Comparison of ENCODE assay signal across 2 cellular contexts in genomic region chr17:3917391-3917931, GRCh38.
TF ChIP-seq lines count a peak whose summit lies in the region.

No MANE protein-coding gene starts in this region.

TF ChIP-seq in K562, 482 proteins besides CTCF, POLR2A, EP300 and RAD21 (continues in another document):
- 0 out of 2 replicates have a peak, but pooled peaks have one; percentile 23 for TF ChIP-seq ZFX (CRISPR knock-in tag; IDR thresholded peaks at IDR 0.05)
- TF ChIP-seq MCM7 (IDR thresholded peaks at IDR 0.05) = no peak
- TF ChIP-seq POLR2H (tag; IDR thresholded peaks at IDR 0.05; ENCODE audit: low read depth) = no peak
- TF ChIP-seq ZC3H8 (IDR thresholded peaks at IDR 0.05) = no peak
- peak; percentile 57 for TF ChIP-seq POLR2G (IDR thresholded peaks at IDR 0.05; ENCODE audit: low read depth, low read length)
- TF ChIP-seq TSC22D4 (tag; IDR thresholded peaks at IDR 0.05) = no peak
- TF ChIP-seq MYC (IDR thresholded peaks at IDR 0.05; ENCODE audit: low read depth, low read length) = 0 out of 2 replicates have a peak, but pooled peaks have one; percentile 10
- TF ChIP-seq MYC (CRISPR knock-in tag; IDR thresholded peaks at IDR 0.05; ENCODE audit: borderline replicate concordance, low read depth) = no peak
- no peak for TF ChIP-seq ZBTB1 (CRISPR knock-in tag; IDR thresholded peaks at IDR 0.05; ENCODE audit: borderline replicate concordance, low read depth)
- no peak for TF ChIP-seq TCF3 (CRISPR knock-in tag; IDR thresholded peaks at IDR 0.05)
- TF ChIP-seq RERE (CRISPR knock-in tag; IDR thresholded peaks at IDR 0.05; ENCODE audit: borderline replicate concordance) = no peak
- TF ChIP-seq NFRKB (IDR thresholded peaks at IDR 0.05; ENCODE audit: low read depth) = 0 out of 2 replicates have a peak, but pooled peaks have one; percentile 4
- TF ChIP-seq VEZF1 (CRISPR knock-in tag; IDR thresholded peaks at IDR 0.05) = peak; percentile 44; the same call in 1 of the 2 replicates
- TF ChIP-seq GATAD2B (IDR thresholded peaks at IDR 0.05; ENCODE audit: borderline replicate concordance) = peak; percentile 62; the same call in 1 of the 2 replicates
- no peak for TF ChIP-seq TEAD2 (tag; IDR thresholded peaks at IDR 0.05)
- TF ChIP-seq RCOR1 (IDR thresholded peaks at IDR 0.05; ENCODE audit: borderline replicate concordance in 1 of 2, low read depth in 2 of 2, low read length in 2 of 2) = 0 out of 4 replicates have a peak, but pooled peaks of 1 of the 2 experiments have one; percentile 6
- no peak for TF ChIP-seq FOXK1 (CRISPR knock-in tag; IDR thresholded peaks at IDR 0.05; ENCODE audit: borderline replicate concordance)
- no peak for TF ChIP-seq KDM5B (IDR thresholded peaks at IDR 0.05; ENCODE audit: insufficient replicate concordance, low read depth, low read length)
- no peak for TF ChIP-seq NFIX (CRISPR knock-in tag; IDR thresholded peaks at IDR 0.05; ENCODE audit: low read depth)
- TF ChIP-seq CBFA2T3 (IDR thresholded peaks at IDR 0.05) = 0 out of 2 replicates have a peak, but pooled peaks have one; percentile 4
- no peak for TF ChIP-seq LARP7 (IDR thresholded peaks at IDR 0.05)
- peak; percentile 33 for TF ChIP-seq CCNT2 (IDR thresholded peaks at IDR 0.05; ENCODE audit: borderline replicate concordance, extremely low read depth, insufficient read length, low read depth, low read length)
- TF ChIP-seq ARID1B (IDR thresholded peaks at IDR 0.05) = peak; percentile 69
- TF ChIP-seq ZNF551 (CRISPR knock-in tag; IDR thresholded peaks at IDR 0.05) = no peak
- peak in 1 of 2 experiments; percentile 32 for TF ChIP-seq E2F6 (IDR thresholded peaks at IDR 0.05; ENCODE audit: borderline replicate concordance in 1 of 2, extremely low read depth in 1 of 2, insufficient read depth in 1 of 2, insufficient read length in 1 of 2, low read depth in 1 of 2, low read length in 1 of 2, poor library complexity in 1 of 2, severe bottlenecking in 1 of 2)
- TF ChIP-seq ZNF76 (CRISPR knock-in tag; IDR thresholded peaks at IDR 0.05; ENCODE audit: borderline replicate concordance) = no peak
- TF ChIP-seq ADNP (tag; IDR thresholded peaks at IDR 0.05) = no peak

TF ChIP-seq in GM23338, 12 proteins besides CTCF, POLR2A, EP300 and RAD21:
- no peak for TF ChIP-seq CREB1 (CRISPR knock-in tag; IDR thresholded peaks at IDR 0.05; ENCODE audit: low read depth)
- TF ChIP-seq, protein P1, sequence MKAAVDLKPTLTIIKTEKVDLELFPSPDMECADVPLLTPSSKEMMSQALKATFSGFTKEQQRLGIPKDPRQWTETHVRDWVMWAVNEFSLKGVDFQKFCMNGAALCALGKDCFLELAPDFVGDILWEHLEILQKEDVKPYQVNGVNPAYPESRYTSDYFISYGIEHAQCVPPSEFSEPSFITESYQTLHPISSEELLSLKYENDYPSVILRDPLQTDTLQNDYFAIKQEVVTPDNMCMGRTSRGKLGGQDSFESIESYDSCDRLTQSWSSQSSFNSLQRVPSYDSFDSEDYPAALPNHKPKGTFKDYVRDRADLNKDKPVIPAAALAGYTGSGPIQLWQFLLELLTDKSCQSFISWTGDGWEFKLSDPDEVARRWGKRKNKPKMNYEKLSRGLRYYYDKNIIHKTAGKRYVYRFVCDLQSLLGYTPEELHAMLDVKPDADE (IDR thresholded peaks at IDR 0.05) = no peak
- no peak for TF ChIP-seq NANOG (IDR thresholded peaks at IDR 0.05; ENCODE audit: borderline replicate concordance)
- no peak for TF ChIP-seq EZH2phosphoT487 (IDR thresholded peaks at IDR 0.05; ENCODE audit: unreplicated experiment)
- no peak for TF ChIP-seq JUNB (IDR thresholded peaks at IDR 0.05; ENCODE audit: unreplicated experiment)
- TF ChIP-seq POLR2AphosphoS5 (IDR thresholded peaks at IDR 0.05; ENCODE audit: low read depth) = no peak
- no peak for TF ChIP-seq ZNF331 (CRISPR knock-in tag; IDR thresholded peaks at IDR 0.05; ENCODE audit: low read depth)
- TF ChIP-seq STAT1 (IDR thresholded peaks at IDR 0.05; ENCODE audit: unreplicated experiment) = no peak
- TF ChIP-seq, protein P2, sequence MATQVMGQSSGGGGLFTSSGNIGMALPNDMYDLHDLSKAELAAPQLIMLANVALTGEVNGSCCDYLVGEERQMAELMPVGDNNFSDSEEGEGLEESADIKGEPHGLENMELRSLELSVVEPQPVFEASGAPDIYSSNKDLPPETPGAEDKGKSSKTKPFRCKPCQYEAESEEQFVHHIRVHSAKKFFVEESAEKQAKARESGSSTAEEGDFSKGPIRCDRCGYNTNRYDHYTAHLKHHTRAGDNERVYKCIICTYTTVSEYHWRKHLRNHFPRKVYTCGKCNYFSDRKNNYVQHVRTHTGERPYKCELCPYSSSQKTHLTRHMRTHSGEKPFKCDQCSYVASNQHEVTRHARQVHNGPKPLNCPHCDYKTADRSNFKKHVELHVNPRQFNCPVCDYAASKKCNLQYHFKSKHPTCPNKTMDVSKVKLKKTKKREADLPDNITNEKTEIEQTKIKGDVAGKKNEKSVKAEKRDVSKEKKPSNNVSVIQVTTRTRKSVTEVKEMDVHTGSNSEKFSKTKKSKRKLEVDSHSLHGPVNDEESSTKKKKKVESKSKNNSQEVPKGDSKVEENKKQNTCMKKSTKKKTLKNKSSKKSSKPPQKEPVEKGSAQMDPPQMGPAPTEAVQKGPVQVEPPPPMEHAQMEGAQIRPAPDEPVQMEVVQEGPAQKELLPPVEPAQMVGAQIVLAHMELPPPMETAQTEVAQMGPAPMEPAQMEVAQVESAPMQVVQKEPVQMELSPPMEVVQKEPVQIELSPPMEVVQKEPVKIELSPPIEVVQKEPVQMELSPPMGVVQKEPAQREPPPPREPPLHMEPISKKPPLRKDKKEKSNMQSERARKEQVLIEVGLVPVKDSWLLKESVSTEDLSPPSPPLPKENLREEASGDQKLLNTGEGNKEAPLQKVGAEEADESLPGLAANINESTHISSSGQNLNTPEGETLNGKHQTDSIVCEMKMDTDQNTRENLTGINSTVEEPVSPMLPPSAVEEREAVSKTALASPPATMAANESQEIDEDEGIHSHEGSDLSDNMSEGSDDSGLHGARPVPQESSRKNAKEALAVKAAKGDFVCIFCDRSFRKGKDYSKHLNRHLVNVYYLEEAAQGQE (IDR thresholded peaks at IDR 0.05; ENCODE audit: unreplicated experiment) = no peak
